ENCODE assay signal across 12 cellular contexts in the genomic region with DNA sequence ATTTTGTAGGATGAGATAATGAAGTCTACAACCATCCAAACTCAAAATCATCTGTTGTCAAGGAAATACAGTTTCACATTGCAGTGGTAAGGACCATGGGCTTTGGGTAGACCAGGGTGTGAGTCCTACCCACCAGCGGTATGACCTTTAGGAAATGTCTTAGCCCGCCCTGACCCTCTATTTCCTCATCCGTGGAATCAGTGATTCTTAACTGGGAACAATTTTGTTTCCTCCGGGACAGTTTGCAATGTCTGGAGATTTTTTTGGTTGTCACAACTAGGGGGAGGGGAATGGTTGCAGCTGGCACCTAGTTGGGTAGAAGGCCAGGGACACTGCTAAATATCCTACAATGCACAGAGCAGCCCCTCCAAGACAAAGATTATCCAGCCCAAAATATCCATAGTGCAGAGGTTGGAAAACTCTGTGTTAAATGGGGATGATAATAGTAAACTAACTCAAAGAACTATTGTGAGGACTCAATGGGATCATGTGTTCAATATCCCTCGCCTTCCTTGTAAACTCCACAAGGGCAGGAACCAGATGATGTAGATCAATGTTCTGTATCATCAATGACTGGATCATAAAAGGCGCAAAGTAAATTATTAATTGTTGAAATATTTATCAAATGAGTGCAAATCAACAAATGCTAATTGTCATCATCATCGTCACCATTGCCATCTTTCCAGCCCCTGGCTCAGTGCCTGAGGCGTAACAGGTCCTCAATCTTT. TPM values are rescaled to one million over a fixed set of nuclear protein-coding genes. Genes with fewer than 3 reads are reported as not detected.
DNase-seq lines count a peak whose midpoint lies in the region; ATAC-seq and TF ChIP-seq lines count a peak whose summit lies in the region.
"Had no signal": no experiment of that assay in that cellular context is flagged by ENCODE, and none has a peak within 500 bp of the region (broad histone marks: within the 10 kb centered on the region; RNA-seq: fewer than 3 reads in every experiment).

No MANE protein-coding gene starts in this region.

- TF ChIP-seq CTCF in RWPE1 (conservative IDR thresholded peaks at IDR 0.05; ENCODE audit: low read depth) (no peak), endodermal cell (conservative IDR thresholded peaks at IDR 0.05) (no peak)

- H3K9me3 ChIP-seq in endodermal cell (ENCODE audit: control insufficient read depth, low read length) (peaks cover 19% of the 10 kb centered on the region), muscle layer of duodenum (ENCODE audit: control insufficient read depth in 1 of 2, low read length in 2 of 2) (no peaks in the 10 kb centered on the region), subcutaneous abdominal adipose tissue (ENCODE audit: control insufficient read depth in 5 of 5, low read length in 5 of 5) (no peaks in the 10 kb centered on the region)

- H3K36me3 ChIP-seq in endodermal cell (ENCODE audit: control insufficient read depth, insufficient read depth, low read length) (no peaks in the 10 kb centered on the region), muscle layer of duodenum (ENCODE audit: control insufficient read depth in 1 of 2, insufficient read depth in 2 of 2, low read length in 2 of 2) (no peaks in the 10 kb centered on the region), subcutaneous abdominal adipose tissue (ENCODE audit: control insufficient read depth in 5 of 5, insufficient read depth in 5 of 5, low read length in 5 of 5) (no peaks in the 10 kb centered on the region)

- H3K27me3 ChIP-seq in endodermal cell (ENCODE audit: control insufficient read depth, insufficient read depth, low read length, poor library complexity, severe bottlenecking) (no peaks in the 10 kb centered on the region), muscle layer of duodenum (ENCODE audit: low read depth, low read length) (no peaks in the 10 kb centered on the region), subcutaneous abdominal adipose tissue (ENCODE audit: control insufficient read depth in 5 of 5, insufficient read depth in 4 of 5, low read length in 5 of 5) (no peaks in the 10 kb centered on the region)

- H3K4me3 Mint-ChIP-seq in endodermal cell = no peak overlapping the region
- H3K4me3 Mint-ChIP-seq: activated CD4-positive, alpha-beta T cell treated with anti-CD3 and anti-CD28 coated beads for 36 hours; activated T-cell treated with anti-CD3 and anti-CD28 coated beads, Interleukin-2, amount 50 U/mL, for 72 hours had no signal

- H3K4me1 Mint-ChIP-seq in endodermal cell = peaks cover 21% of the 10 kb centered on the region

- CTCF ChIA-PET in RWPE1 (lab: Yijun Ruan, JAX) = no interaction called here

- DNase-seq in RWPE1 (ENCODE audit: low spot score) = no peak
- peak; percentile 23 for DNase-seq in endodermal cell
- DNase-seq in NCI-H2081 treated with DMSO at 0.1 percent for 48 hours (lab: John Stamatoyannopoulos, UW) = no peak
- no peak for DNase-seq in NOMO-1 treated with DMSO at 0.1 percent for 48 hours (lab: John Stamatoyannopoulos, UW; ENCODE audit: unreplicated experiment)
- DNase-seq in NCI-H748 treated with DMSO at 0.1 percent for 48 hours (lab: John Stamatoyannopoulos, UW) = no peak
- DNase-seq: activated CD4-positive, alpha-beta T cell treated with anti-CD3 and anti-CD28 coated beads for 36 hours; activated T-cell treated with anti-CD3 and anti-CD28 coated beads, Interleukin-2, amount 50 U/mL, for 72 hours; NCI-H1694 had no signal

- peak overlapping the region; percentile 37 for H3K27ac Mint-ChIP-seq in endodermal cell
- H3K27ac Mint-ChIP-seq: activated CD4-positive, alpha-beta T cell treated with anti-CD3 and anti-CD28 coated beads for 36 hours; activated T-cell treated with anti-CD3 and anti-CD28 coated beads, Interleukin-2, amount 50 U/mL, for 72 hours had no signal

- H3K4me1 ChIP-seq in endodermal cell (ENCODE audit: control insufficient read depth, insufficient read depth, low read length) = peaks cover 17% of the 10 kb centered on the region
- peaks cover 0 to 23% of the 10 kb centered on the region in 2 donors for H3K4me1 ChIP-seq in muscle layer of duodenum (ENCODE audit: control insufficient read depth in 1 of 2, insufficient read depth in 2 of 2, low read length in 2 of 2)
- H3K4me1 ChIP-seq in subcutaneous abdominal adipose tissue (ENCODE audit: control insufficient read depth in 5 of 5, insufficient read depth in 5 of 5, low read length in 5 of 5) = peaks cover 4 to 48% (median 37%) of the 10 kb centered on the region in 5 donors

- peak overlapping the region; percentile 4 for H3K4me3 ChIP-seq in endodermal cell (ENCODE audit: low read length)
- peak overlapping the region in 1 of 2 donors; percentile 15 for H3K4me3 ChIP-seq in muscle layer of duodenum (ENCODE audit: low read depth in 1 of 2, low read length in 2 of 2)
- no peak overlapping the region for H3K4me3 ChIP-seq in subcutaneous abdominal adipose tissue (ENCODE audit: low read depth in 1 of 5, low read length in 5 of 5)

- H3K9ac ChIP-seq in endodermal cell (ENCODE audit: extremely low read depth, low read length, poor library complexity, severe bottlenecking) (no peak overlapping the region), subcutaneous abdominal adipose tissue (ENCODE audit: low read length in 5 of 5) (no peak overlapping the region)

- H3K27me3 Mint-ChIP-seq in endodermal cell (ENCODE audit: insufficient read depth) = peaks cover 7% of the 10 kb centered on the region

- WGBS in endodermal cell (ENCODE audit: insufficient coverage in 1 of 2, insufficient read length in 1 of 2), 2 experiments = 90 to 100% methylated on average over 1 to 8 of the region's 8 CpGs

- H3K36me3 Mint-ChIP-seq in endodermal cell (ENCODE audit: low read depth) = no peaks in the 10 kb centered on the region

- POLR2A ChIA-PET in RWPE1 (lab: Yijun Ruan, JAX; ENCODE audit: low non-redundant PET) = no interaction called here

- peak overlapping the region; percentile 93 for H3K27ac ChIP-seq in RWPE1
- H3K27ac ChIP-seq in endodermal cell (ENCODE audit: low read depth, low read length) = no peak overlapping the region
- peak overlapping the region; percentile 90 for H3K27ac ChIP-seq in muscle layer of duodenum (ENCODE audit: low read length)
- peak overlapping the region; percentile 68 for H3K27ac ChIP-seq in subcutaneous abdominal adipose tissue (ENCODE audit: low read depth, low read length)
- H3K27ac ChIP-seq: C4-2B had no signal

- H3K9me3 Mint-ChIP-seq in endodermal cell = peaks cover 15% of the 10 kb centered on the region
- H3K9me3 Mint-ChIP-seq: activated T-cell treated with anti-CD3 and anti-CD28 coated beads, Interleukin-2, amount 50 U/mL, for 72 hours had no signal

- ATAC-seq in HG03565 (IDR thresholded peaks at IDR 0.05; ENCODE audit: unreplicated experiment) = no peak
- ATAC-seq: activated CD4-positive, alpha-beta T cell treated with anti-CD3 and anti-CD28 coated beads for 36 hours; activated T-cell treated with anti-CD3 and anti-CD28 coated beads, Interleukin-2, amount 50 U/mL, for 72 hours had no signal

RNA-seq across cellular contexts. Expression of gene IFT81, which starts 15.7 kb away (rescaled TPM):
- total RNA-seq in endodermal cell = 10 to 100 TPM; 20.2 to 29.6 TPM
- polyA plus RNA-seq in endodermal cell (2013, experiment 1 of 2) = 31.5 TPM
- 36.8 TPM for polyA plus RNA-seq in endodermal cell (2013, experiment 2 of 2)
